In the genomic region with DNA sequence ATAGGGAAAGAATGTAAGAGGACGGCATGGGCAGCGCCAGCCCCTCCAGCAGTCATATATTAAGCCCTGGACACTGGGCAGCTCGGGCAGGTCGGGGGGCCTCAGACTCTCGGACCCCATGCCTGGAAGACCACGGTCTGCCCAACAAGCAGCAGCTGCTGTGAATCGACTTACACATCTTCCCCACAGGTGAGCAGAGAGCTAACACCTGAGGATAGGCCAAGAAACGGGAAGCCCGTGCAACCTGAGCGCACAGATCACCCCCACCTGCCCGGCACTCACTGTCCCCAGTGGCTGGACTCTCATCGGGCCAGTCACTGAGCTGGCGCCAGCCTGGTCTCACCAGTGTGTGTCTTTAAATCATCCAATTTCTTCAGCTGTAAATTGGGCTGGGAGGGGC, we compare ENCODE assay signal across 20 cellular contexts. TPM values are rescaled to one million over a fixed set of nuclear protein-coding genes. Genes with fewer than 3 reads are reported as not detected.
DNase-seq lines count a peak whose midpoint lies in the region; FAIRE-seq and TF ChIP-seq lines count a peak whose summit lies in the region.
"Had no signal": no experiment of that assay in that cellular context is flagged by ENCODE, and none has a peak within 500 bp of the region (broad histone marks: within the 10 kb centered on the region; RNA-seq: fewer than 3 reads in every experiment).

No MANE protein-coding gene starts in this region.

- H3K27me3 ChIP-seq in A673 (replicated peaks; ENCODE audit: insufficient read depth, low read depth, low read length, poor library complexity), result no peaks in the 10 kb centered on the region
- H3K27me3 ChIP-seq in spleen (replicated peaks in 1 of 7), result peaks cover 0 to 8% (median 0%) of the 10 kb centered on the region in 7 donors

- POLR2A ChIA-PET in A673 (lab: Charles Lee; ENCODE audit: low non-redundant PET) (no interaction called here), GM10248 (lab: Yijun Ruan, JAX) (no interaction called here)

- H3K9me3 Mint-ChIP-seq in chondrocyte (ENCODE audit: low read depth), result no peaks in the 10 kb centered on the region

- peaks cover 24% of the 10 kb centered on the region for H3K4me1 ChIP-seq in A673 (ENCODE audit: insufficient read depth, low read length, poor library complexity, severe bottlenecking)
- H3K4me1 ChIP-seq in kidney (ENCODE audit: control insufficient read depth in 1 of 2, insufficient read depth in 1 of 2, low read depth in 1 of 2, low read length in 2 of 2), result no peaks in the 10 kb centered on the region
- H3K4me1 ChIP-seq in spleen, result peaks cover 0 to 36% (median 14%) of the 10 kb centered on the region in 6 donors

- H3K27ac ChIP-seq in A673 (ENCODE audit: low read depth, low read length, poor library complexity, severe bottlenecking) (peak overlapping the region; percentile 5), kidney (ENCODE audit: low read depth in 2 of 2, low read length in 2 of 2) (no peak overlapping the region), spleen (no peak overlapping the region)

- H3K4me3 ChIP-seq in A673 (ENCODE audit: low read depth, low read length, poor library complexity, severe bottlenecking) (no peak overlapping the region), kidney (ENCODE audit: low read length in 2 of 2) (no peak overlapping the region), spleen (no peak overlapping the region)

- no TSS peak for BruUV-seq in A673 (replicated peaks; lab: Mats Ljungman, UMichigan)

- no peak for FAIRE-seq in kidney (lab: Jason Lieb, UNC)

- no peak for TF ChIP-seq POLR2A in spleen (IDR thresholded peaks at IDR 0.05)

- H3K36me3 Mint-ChIP-seq in chondrocyte (ENCODE audit: low read depth), result no peaks in the 10 kb centered on the region

- H3K4me3 Mint-ChIP-seq in chondrocyte (ENCODE audit: unreplicated experiment), result no peak overlapping the region

- no peak for DNase-seq in A673 (ENCODE audit: low spot score)
- peak; percentile 58 for DNase-seq in chondrocyte (ENCODE audit: low spot score)
- peak; percentile 43 for DNase-seq in kidney
- peak; percentile 58 for DNase-seq in spleen
- DNase-seq in GM10248 (ENCODE audit: extremely low spot score), result no peak
- no peak for DNase-seq in activated effector memory CD4-positive, alpha-beta T cell treated with Interleukin-2 at 50 U/mL for 16 hours
- DNase-seq in midbrain (lab: John Stamatoyannopoulos, UW), result no peak
- DNase-seq: 8988T, Calu3, DMS153, DND-41, HCEC 1CT, Karpas-422, NCI-H1092, NCI-H1417 treated with DMSO at 0.1 percent for 48 hours, NCI-H1694 treated with DMSO at 0.1 percent for 48 hours, NCI-H2081, NCI-H2227 treated with DMSO at 0.1 percent for 48 hours, RPMI8226, SHP77 had no signal

- no peak overlapping the region for H3K9ac ChIP-seq in kidney (ENCODE audit: low read length in 2 of 2)

- H3K27ac Mint-ChIP-seq in chondrocyte (ENCODE audit: unreplicated experiment), result no peak overlapping the region

- TF ChIP-seq CTCF in A673 (conservative IDR thresholded peaks at IDR 0.05; ENCODE audit: low read depth, low read length), result no peak
- TF ChIP-seq CTCF in chondrocyte (IDR thresholded peaks at IDR 0.05), result no peak
- no peak for TF ChIP-seq CTCF in kidney (IDR thresholded peaks at IDR 0.05; ENCODE audit: borderline replicate concordance, extremely low read depth, insufficient read depth)
- TF ChIP-seq CTCF in spleen (IDR thresholded peaks at IDR 0.05 in 8 of 11, conservative IDR thresholded peaks at IDR 0.05 in 3 of 11), result no peak
- TF ChIP-seq CTCF in GM10248 (IDR thresholded peaks at IDR 0.05; ENCODE audit: control extremely low read depth, extremely low read depth, low read depth, missing control alignments), result no peak

- intact Hi-C loops in A673 (cut with micrococcal nuclease; ENCODE audit: unreplicated experiment) (loop anchor here (5.0 kb wide), 1 partner anchor 162 kb away; no protein-coding TSS in a partner anchor), kidney (cut with DNase I) (no loop called here), spleen (cut with DNase I; ENCODE audit: low total_unique reads) (no loop called here)

- peaks cover 1% of the 10 kb centered on the region for H3K27me3 Mint-ChIP-seq in chondrocyte (ENCODE audit: low read depth)

- H3K36me3 ChIP-seq in A673 (ENCODE audit: insufficient read depth, low read length, poor library complexity, severe bottlenecking), result no peaks in the 10 kb centered on the region
- H3K36me3 ChIP-seq in kidney (ENCODE audit: control insufficient read depth in 1 of 2, insufficient read depth in 2 of 2, low read length in 2 of 2), result no peaks in the 10 kb centered on the region
- H3K36me3 ChIP-seq in spleen, result no peaks in the 10 kb centered on the region

- 84 to 96% (median 90%) methylated on average over 12 to 13 of the region's 13 CpGs for WGBS in spleen, 5 donors

- H3K9me3 ChIP-seq in A673 (ENCODE audit: low read depth, low read length, poor library complexity, severe bottlenecking), result no peaks in the 10 kb centered on the region
- no peaks in the 10 kb centered on the region for H3K9me3 ChIP-seq in kidney (ENCODE audit: control insufficient read depth in 1 of 2, low read length in 2 of 2)
- no peaks in the 10 kb centered on the region for H3K9me3 ChIP-seq in spleen

- CTCF ChIA-PET in A673 (lab: Charles Lee), result no interaction called here
- CTCF ChIA-PET in GM10248 (lab: Yijun Ruan, JAX), result interaction anchor here (1.0 to 1.2 kb wide), 2 partner anchors 11 to 13 kb away, joined by 3 read pairs; no protein-coding TSS in a partner anchor

- no peaks in the 10 kb centered on the region for H3K4me1 Mint-ChIP-seq in chondrocyte (ENCODE audit: low read depth)

RNA-seq across cellular contexts. Expression of gene TCF20, which starts 4.7 kb away (rescaled TPM):
- total RNA-seq in A673 (2021), result 69.3 and 77.8 TPM in 2 replicates
- 27.3 to 35.1 TPM (median 31.0 TPM) in 3 replicates for total RNA-seq in chondrocyte
- 63.6 TPM for total RNA-seq in kidney
- 6.1 TPM for polyA plus RNA-seq in kidney (ENCODE audit: insufficient read depth, low read depth, low replicate concordance)
- 10 to 100 TPM; 38.5 to 54.1 (median 45.6) TPM for total RNA-seq in spleen
- 10 to 100 TPM in 1 of 3 donors, 1 to 10 TPM in 2; 4.4 to 10.5 (median 4.9) TPM for polyA plus RNA-seq in spleen

Comparison
In these comparisons a context has a peak if more than half of its experiments do, and no peak if none do; other contexts are left out.
1. DNase-seq: peak in chondrocyte (single experiment), kidney (single experiment) and spleen (single experiment); none in A673 (single experiment), GM10248 (single experiment), activated effector memory CD4-positive, alpha-beta T cell treated with Interleukin-2 at 50 U/mL for 16 hours (single experiment) and midbrain (single experiment).